ENCODE assay signal across 9 cellular contexts in genomic region chr11:128451651-128452470, GRCh38.
A peak's percentile ranks its signal among the peaks of the same experiment; 100 is the strongest.
DNase-seq lines count a peak whose midpoint lies in the region; ATAC-seq and TF ChIP-seq lines count a peak whose summit lies in the region.
"Had no signal": no experiment of that assay in that cellular context is flagged by ENCODE, and none has a peak within 500 bp of the region (broad histone marks: within the 10 kb centered on the region; RNA-seq: fewer than 3 reads in every experiment).

No MANE protein-coding gene starts in this region.

- H3K4me3 Mint-ChIP-seq in activated T-cell treated with anti-CD3 and anti-CD28 coated beads, Interleukin-2, amount 50 U/mL, for 24 hours, result no peak overlapping the region
- peak overlapping the region; percentile 80 for H3K4me3 Mint-ChIP-seq in memory B cell
- H3K4me3 Mint-ChIP-seq: dendritic cell treated with granulocyte-macrophage colony-stimulating factor and Interleukin-4, amounts not matched to agents 40 ng/mL and 50 ng/mL, for 4 days had no signal

- H3K9me3 ChIP-seq in body of pancreas (no peaks in the 10 kb centered on the region), upper lobe of left lung (no peaks in the 10 kb centered on the region)

- peaks cover 89% of the 10 kb centered on the region for H3K4me1 Mint-ChIP-seq in activated T-cell treated with anti-CD3 and anti-CD28 coated beads, Interleukin-2, amount 50 U/mL, for 24 hours (ENCODE audit: low read depth)
- peaks cover 33% of the 10 kb centered on the region for H3K4me1 Mint-ChIP-seq in memory B cell

- no peaks in the 10 kb centered on the region for H3K36me3 ChIP-seq in body of pancreas (replicated peaks in 1 of 2; ENCODE audit: insufficient read depth in 1 of 2, low read depth in 2 of 2)
- peaks cover 0 to 10% (median 3%) of the 10 kb centered on the region in 4 donors for H3K36me3 ChIP-seq in upper lobe of left lung

- H3K4me1 ChIP-seq in body of pancreas (peaks cover 26% of the 10 kb centered on the region), upper lobe of left lung (peaks cover 3 to 24% (median 8%) of the 10 kb centered on the region in 4 donors)

- ATAC-seq in body of pancreas (peak; percentile 54), memory B cell (ENCODE audit: low read depth) (peak; percentile 26), upper lobe of left lung (ENCODE audit: low FRiP score in 2 of 2) (peak; percentile 73), GM21526 (IDR thresholded peaks at IDR 0.05; ENCODE audit: low FRiP score, unreplicated experiment) (no peak)

- TF ChIP-seq EP300 in upper lobe of left lung (IDR thresholded peaks at IDR 0.05), result no peak

- H3K27me3 ChIP-seq in body of pancreas (no peaks in the 10 kb centered on the region), upper lobe of left lung (no peaks in the 10 kb centered on the region)

- no peaks in the 10 kb centered on the region for H3K27me3 Mint-ChIP-seq in activated T-cell treated with anti-CD3 and anti-CD28 coated beads, Interleukin-2, amount 50 U/mL, for 24 hours
- no peaks in the 10 kb centered on the region for H3K27me3 Mint-ChIP-seq in memory B cell
- H3K27me3 Mint-ChIP-seq: dendritic cell treated with granulocyte-macrophage colony-stimulating factor and Interleukin-4, amounts not matched to agents 40 ng/mL and 50 ng/mL, for 4 days had no signal

- WGBS in body of pancreas, 2 donors, result 53 to 58% methylated on average over 26 of the region's 26 CpGs
- WGBS in upper lobe of left lung, 2 donors, result 29 to 51% methylated on average over 24 to 26 of the region's 26 CpGs

- no peak overlapping the region for H3K4me3 ChIP-seq in body of pancreas
- H3K4me3 ChIP-seq in upper lobe of left lung, result peak overlapping the region in 3 of 4 donors; percentile 23 to 37 (median 35)

- TF ChIP-seq CTCF in body of pancreas (IDR thresholded peaks at IDR 0.05) (peak in 1 of 7 experiments; percentile 18), upper lobe of left lung (IDR thresholded peaks at IDR 0.05) (peak in 2 of 6 experiments; percentile 11 to 13)

- intact Hi-C loops in body of pancreas (cut with DNase I), result no loop called here

- peaks cover 44% of the 10 kb centered on the region for H3K36me3 Mint-ChIP-seq in activated T-cell treated with anti-CD3 and anti-CD28 coated beads, Interleukin-2, amount 50 U/mL, for 24 hours (ENCODE audit: low read depth)
- H3K36me3 Mint-ChIP-seq in memory B cell, result peaks cover 9% of the 10 kb centered on the region

- no peak for DNase-seq in activated T-cell treated with anti-CD3 and anti-CD28 coated beads, Interleukin-2, amount 50 U/mL, for 24 hours
- no peak for DNase-seq in activated T-cell treated with anti-CD3 and anti-CD28 coated beads, Interleukin-2, amount 50 U/mL, for 48 hours
- DNase-seq in body of pancreas (peak; percentile 43 to 74 (median 56)), memory B cell (ENCODE audit: low spot score in 2 of 2) (no peak), upper lobe of left lung (peak; percentile 71 to 88), activated gamma-delta T cell (lab: John Stamatoyannopoulos, UW) (no peak), MV-4-11 (lab: John Stamatoyannopoulos, UW) (no peak)

- TF ChIP-seq POLR2A in body of pancreas (IDR thresholded peaks at IDR 0.05) (peak in 2 of 3 donors; percentile 35 to 40), upper lobe of left lung (IDR thresholded peaks at IDR 0.05) (peak in 1 of 4 donors; percentile 13)

- peaks cover 3% of the 10 kb centered on the region for H3K9me3 Mint-ChIP-seq in activated T-cell treated with anti-CD3 and anti-CD28 coated beads, Interleukin-2, amount 50 U/mL, for 24 hours
- H3K9me3 Mint-ChIP-seq in memory B cell, result no peaks in the 10 kb centered on the region
- H3K9me3 Mint-ChIP-seq: dendritic cell treated with granulocyte-macrophage colony-stimulating factor and Interleukin-4, amounts not matched to agents 40 ng/mL and 50 ng/mL, for 4 days had no signal

- H3K27ac ChIP-seq in body of pancreas (peak overlapping the region in 3 of 4 donors; percentile 58 to 82 (median 68)), upper lobe of left lung (peak overlapping the region; percentile 29 to 74 (median 58))

- peak overlapping the region; percentile 72 for H3K27ac Mint-ChIP-seq in activated T-cell treated with anti-CD3 and anti-CD28 coated beads, Interleukin-2, amount 50 U/mL, for 24 hours
- peak overlapping the region; percentile 15 for H3K27ac Mint-ChIP-seq in memory B cell
- H3K27ac Mint-ChIP-seq: dendritic cell treated with granulocyte-macrophage colony-stimulating factor and Interleukin-4, amounts not matched to agents 40 ng/mL and 50 ng/mL, for 4 days had no signal

Comparison
In these comparisons a context has a peak if more than half of its experiments do, and no peak if none do; other contexts are left out.
1. DNase-seq: peak in body of pancreas (4 of 4) and upper lobe of left lung (2 of 2); none in activated T-cell treated with anti-CD3 and anti-CD28 coated beads, Interleukin-2, amount 50 U/mL, for 24 hours (single experiment), activated T-cell treated with anti-CD3 and anti-CD28 coated beads, Interleukin-2, amount 50 U/mL, for 48 hours (0 of 2), memory B cell (0 of 2), activated gamma-delta T cell (single experiment) and MV-4-11 (single experiment).
2. H3K4me3 ChIP-seq: peak in upper lobe of left lung (3 of 4); none in body of pancreas (0 of 2).